11 cellular contexts compared by ENCODE assay signal in genomic region chr4:10020871-10021676, GRCh38. TPM values are rescaled to one million over a fixed set of nuclear protein-coding genes. Genes with fewer than 3 reads are reported as not detected.
DNase-seq lines count a peak whose midpoint lies in the region; ATAC-seq and TF ChIP-seq lines count a peak whose summit lies in the region.
"Had no signal": no experiment of that assay in that cellular context is flagged by ENCODE, and none has a peak within 500 bp of the region (broad histone marks: within the 10 kb centered on the region; RNA-seq: fewer than 3 reads in every experiment).

Gene SLC2A9, minus strand, starts transcription at chr4:10021497. Its CDS starts 68 bp downstream, at chr4:10021429.

- DNase-seq in ascending aorta (ENCODE audit: low spot score in 2 of 2) (no peak), iris pigment epithelial cell (ENCODE audit: low read depth) (peak; percentile 53), epidermal melanocyte (ENCODE audit: insufficient read length, low spot score) (no peak), hepatic stellate cell (ENCODE audit: low spot score) (no peak)
- DNase-seq: NCI-H2029 treated with DMSO at 0.1 percent for 48 hours; stimulated activated CD4-positive, alpha-beta T cell treated with anti-CD3 and anti-CD28 coated beads, Interleukin-15, amount 100 ng/mL, for 24 hours; T-helper 2 cell had no signal

- H3K27me3 ChIP-seq in DOHH2 (ENCODE audit: control insufficient read depth, low read length): no peaks in the 10 kb centered on the region
- H3K27me3 ChIP-seq in ascending aorta: no peaks in the 10 kb centered on the region
- no peaks in the 10 kb centered on the region for H3K27me3 ChIP-seq in skeletal muscle tissue (ENCODE audit: control insufficient read depth in 3 of 3, insufficient read depth in 3 of 3, low read length in 3 of 3)

- ATAC-seq in GM18517 (IDR thresholded peaks at IDR 0.05; ENCODE audit: unreplicated experiment) (no peak), GM19023 (IDR thresholded peaks at IDR 0.05; ENCODE audit: unreplicated experiment) (no peak)

- H3K4me3 ChIP-seq in DOHH2 (ENCODE audit: low read length): no peak within 1 kb of the TSS
- no peak within 1 kb of the TSS for H3K4me3 ChIP-seq in ascending aorta
- no peak within 1 kb of the TSS for H3K4me3 ChIP-seq in skeletal muscle tissue (ENCODE audit: low read length in 3 of 3)

- H3K4me1 ChIP-seq in DOHH2 (ENCODE audit: control insufficient read depth, low read length) (peaks cover 61% of the 10 kb centered on the region), ascending aorta (peaks cover 0 to 9% of the 10 kb centered on the region in 2 donors), skeletal muscle tissue (ENCODE audit: control insufficient read depth in 3 of 3, insufficient read depth in 3 of 3, low read length in 3 of 3) (peaks cover 28 to 38% (median 36%) of the 10 kb centered on the region in 3 donors)

- no peaks in the 10 kb centered on the region for H3F3A ChIP-seq in DOHH2 (ENCODE audit: control insufficient read depth, insufficient read depth)

- no peaks in the 10 kb centered on the region for H4K20me1 ChIP-seq in DOHH2 (ENCODE audit: control insufficient read depth, insufficient read depth, low read depth, low read length)

- H3K36me3 ChIP-seq in DOHH2 (ENCODE audit: control insufficient read depth, low read length): no peaks in the 10 kb centered on the region
- H3K36me3 ChIP-seq in ascending aorta: no peaks in the 10 kb centered on the region
- no peaks in the 10 kb centered on the region for H3K36me3 ChIP-seq in skeletal muscle tissue (ENCODE audit: control insufficient read depth in 3 of 3, insufficient read depth in 3 of 3, low read length in 3 of 3)

- no peak within 1 kb of the TSS for H3K27ac ChIP-seq in DOHH2 (ENCODE audit: low read depth, low read length)
- H3K27ac ChIP-seq in ascending aorta: peak within 1 kb of the TSS; percentile 90 to 92
- peak within 1 kb of the TSS; percentile 64 for H3K27ac ChIP-seq in skeletal muscle tissue (ENCODE audit: low read depth, low read length)

- TF ChIP-seq CTCF in DOHH2 (IDR thresholded peaks at IDR 0.05; ENCODE audit: low read depth, low read length, poor library complexity, severe bottlenecking) (no peak), ascending aorta (IDR thresholded peaks at IDR 0.05) (no peak)

- no peaks in the 10 kb centered on the region for H3K79me2 ChIP-seq in DOHH2 (ENCODE audit: control insufficient read depth, low read length)

- H3K9ac ChIP-seq in skeletal muscle tissue (ENCODE audit: low read depth in 1 of 3, low read length in 3 of 3): peak within 1 kb of the TSS in 2 of 3 donors; percentile 2 to 33

- intact Hi-C loops in ascending aorta (cut with DNase I): no loop called here

- H3K9me2 ChIP-seq in DOHH2 (replicated peaks; ENCODE audit: control insufficient read depth, low read length): no peaks in the 10 kb centered on the region

- peak within 1 kb of the TSS; percentile 21 for H3K4me2 ChIP-seq in DOHH2 (ENCODE audit: low read length)

- no peaks in the 10 kb centered on the region for H3K9me3 ChIP-seq in DOHH2 (ENCODE audit: control insufficient read depth, insufficient read depth, low read length)
- no peaks in the 10 kb centered on the region for H3K9me3 ChIP-seq in ascending aorta
- H3K9me3 ChIP-seq in skeletal muscle tissue (ENCODE audit: control insufficient read depth in 3 of 3, low read length in 3 of 3): no peaks in the 10 kb centered on the region

RNA-seq across cellular contexts. Expression of gene SLC2A9, which starts in this region (rescaled TPM):
- 6.2 TPM for total RNA-seq in ascending aorta
- total RNA-seq in skeletal muscle tissue: 1.0 TPM
